Comparison of ENCODE assay signal across 14 cellular contexts in the genomic region with DNA sequence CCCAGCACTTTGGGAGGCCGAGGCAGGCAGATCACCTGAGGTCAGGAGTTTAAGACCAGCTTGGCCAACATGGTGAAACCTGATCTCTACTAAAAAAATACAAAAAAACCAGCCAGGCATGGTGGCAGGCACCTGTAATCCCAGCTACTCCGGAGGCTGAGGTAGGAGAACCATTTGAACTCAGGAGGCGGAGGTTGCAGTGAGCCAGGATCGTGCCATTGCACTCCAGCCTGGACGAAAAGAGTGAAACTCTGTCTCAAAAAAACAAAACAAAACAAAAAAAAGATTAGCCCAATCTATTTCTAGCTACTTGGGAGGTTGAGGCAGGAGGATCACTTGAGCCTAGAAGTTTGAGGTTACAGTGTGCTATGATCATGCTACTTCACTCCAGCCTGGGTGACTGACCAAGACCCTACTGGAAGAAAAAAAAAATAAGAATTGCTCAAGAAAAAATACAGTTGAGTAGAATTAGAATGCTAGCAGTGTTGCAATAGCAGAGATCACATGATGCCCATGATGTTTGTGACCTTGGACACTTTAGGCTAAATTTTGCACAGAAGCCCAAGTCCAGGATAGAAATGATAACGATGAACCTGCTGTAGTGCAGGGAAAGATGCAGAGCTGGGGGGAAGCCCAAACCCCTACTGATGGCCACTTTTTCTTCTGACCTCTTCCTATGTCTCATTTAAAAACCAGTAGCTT.
DNase-seq lines count a peak whose midpoint lies in the region; ATAC-seq, FAIRE-seq and TF ChIP-seq lines count a peak whose summit lies in the region.
"Had no signal": no experiment of that assay in that cellular context is flagged by ENCODE, and none has a peak within 500 bp of the region (broad histone marks: within the 10 kb centered on the region; RNA-seq: fewer than 3 reads in every experiment).

No MANE protein-coding gene starts in this region.

- peak in 2 of 4 donors; percentile 53 to 64 for ATAC-seq in psoas muscle
- ATAC-seq: activated naive CD8-positive, alpha-beta T cell treated with anti-CD3 and anti-CD28 coated beads, Interleukin-2, amount 50 U/mL, for 24 hours had no signal

- FAIRE-seq in GM19239 (lab: Jason Lieb, UNC) (no peak), urothelium cell line (lab: Jason Lieb, UNC) (no peak)
- FAIRE-seq: colon had no signal

- WGBS in psoas muscle, 3 donors: 62 to 81% (median 66%) methylated on average over 6 of the region's 6 CpGs

- H3K9me3 ChIP-seq in psoas muscle: no peaks in the 10 kb centered on the region

- no peaks in the 10 kb centered on the region for H3K27me3 ChIP-seq in psoas muscle (ENCODE audit: insufficient read depth in 3 of 3, low read length in 2 of 3)

- H3K4me3 ChIP-seq in coronary artery (no peak overlapping the region), psoas muscle (no peak overlapping the region)

- DNase-seq in GM03348 (ENCODE audit: low spot score) (peak; percentile 26), MV-4-11 (lab: John Stamatoyannopoulos, UW) (peak; percentile 71), coronary artery (ENCODE audit: low spot score) (no peak), psoas muscle (no peak), NCI-H1105 (lab: John Stamatoyannopoulos, UW) (no peak), NCI-H1694 (lab: John Stamatoyannopoulos, UW) (no peak), GM19239 (ENCODE audit: insufficient read length, low spot score) (no peak), urothelium cell line (ENCODE audit: low spot score) (no peak)
- DNase-seq: activated CD4-positive, CD25-positive, alpha-beta regulatory T cell treated with anti-CD3 and anti-CD28 coated beads, Interleukin-2, amount 50 U/mL, for 72 hours; activated naive CD8-positive, alpha-beta T cell treated with anti-CD3 and anti-CD28 coated beads, Interleukin-2, amount 50 U/mL, for 24 hours; C1 segment of cervical spinal cord; MM.1S; SW 1271 had no signal

- H3K4me1 ChIP-seq in psoas muscle: peaks cover 13% of the 10 kb centered on the region

- no peak for TF ChIP-seq CTCF in coronary artery (IDR thresholded peaks at IDR 0.05)
- no peak for TF ChIP-seq CTCF in psoas muscle (IDR thresholded peaks at IDR 0.05)

- intact Hi-C loops in psoas muscle (cut with DNase I): no loop called here

- no peaks in the 10 kb centered on the region for H3K36me3 ChIP-seq in psoas muscle (ENCODE audit: insufficient read depth in 1 of 2, low read depth in 1 of 2)

- H3K27ac ChIP-seq in coronary artery (peak overlapping the region; percentile 28 to 66), psoas muscle (peak overlapping the region; percentile 25)

Comparison
In these comparisons a context has a peak if more than half of its experiments do, and no peak if none do; other contexts are left out.
1. DNase-seq: peak in GM03348 (single experiment) and MV-4-11 (single experiment); none in coronary artery (single experiment), psoas muscle (0 of 2), NCI-H1105 (single experiment), NCI-H1694 (single experiment), GM19239 (single experiment) and urothelium cell line (single experiment).